Comparison of ENCODE assay signal across 21 cellular contexts in genomic region chr7:122166260-122166659, GRCh38.
"Had no signal": no experiment of that assay in that cellular context is flagged by ENCODE, and none has a peak within 500 bp of the region (broad histone marks: within the 10 kb centered on the region; RNA-seq: fewer than 3 reads in every experiment).

No MANE protein-coding gene starts in this region.

- H3K36me3 Mint-ChIP-seq: activated naive CD4-positive, alpha-beta T cell treated with anti-CD3 and anti-CD28 coated beads, Interleukin-2, amount 50 U/mL, for 24 hours; mesothelial cell of epicardium; naive thymus-derived CD8-positive, alpha-beta T cell; neural progenitor cell; WTC11 had no signal

- H3K36me3 ChIP-seq: esophagus squamous epithelium, gastroesophageal sphincter, neural progenitor cell, sigmoid colon, spleen, upper lobe of right lung had no signal

- H3K9ac ChIP-seq: neural progenitor cell had no signal

- H3K27ac Mint-ChIP-seq: activated naive CD4-positive, alpha-beta T cell treated with anti-CD3 and anti-CD28 coated beads, Interleukin-2, amount 50 U/mL, for 24 hours; mesothelial cell of epicardium; naive thymus-derived CD8-positive, alpha-beta T cell; neural progenitor cell; T-helper 1 cell treated with Interleukin-12 subunit alpha and Interleukin-12 subunit beta and Interleukin-4 antibody, amounts not matched to agents 30 μg/mL and 1 μg/mL, for 36 hours; WTC11 had no signal

- H3K4me2 ChIP-seq: neural progenitor cell had no signal

- H3K9me3 Mint-ChIP-seq: central memory CD8-positive, alpha-beta T cell; mesothelial cell of epicardium; neural progenitor cell; T-helper 1 cell treated with Interleukin-12 subunit alpha and Interleukin-12 subunit beta and Interleukin-4 antibody, amounts not matched to agents 30 μg/mL and 1 μg/mL, for 36 hours; WTC11 had no signal

- H3K9me3 ChIP-seq: esophagus squamous epithelium, gastroesophageal sphincter, sigmoid colon, spleen, upper lobe of right lung had no signal

- H3K27ac ChIP-seq: esophagus squamous epithelium, gastroesophageal sphincter, neural progenitor cell, sigmoid colon, spleen, upper lobe of right lung had no signal

- H3K27me3 ChIP-seq: esophagus squamous epithelium, gastroesophageal sphincter, neural progenitor cell, sigmoid colon, spleen, upper lobe of right lung had no signal

- H2AFZ ChIP-seq: neural progenitor cell had no signal

- ATAC-seq: gastroesophageal sphincter; naive thymus-derived CD8-positive, alpha-beta T cell; stimulated activated naive CD8-positive, alpha-beta T cell treated with anti-CD3 and anti-CD28 coated beads, Interleukin-15, Interleukin-2, amounts not matched to agents 100 U/mL and 50 U/mL, for 24 hours; upper lobe of right lung; WTC11 had no signal

- H3K27me3 Mint-ChIP-seq: activated naive CD4-positive, alpha-beta T cell treated with anti-CD3 and anti-CD28 coated beads, Interleukin-2, amount 50 U/mL, for 24 hours; central memory CD8-positive, alpha-beta T cell had no signal

- H3K4me3 ChIP-seq: esophagus squamous epithelium, gastroesophageal sphincter, lung, neural progenitor cell, sigmoid colon, spleen, upper lobe of right lung had no signal

- H3K4me1 ChIP-seq: esophagus squamous epithelium, gastroesophageal sphincter, neural progenitor cell, sigmoid colon, spleen, upper lobe of right lung had no signal

- H3K4me1 Mint-ChIP-seq: activated naive CD4-positive, alpha-beta T cell treated with anti-CD3 and anti-CD28 coated beads, Interleukin-2, amount 50 U/mL, for 24 hours; central memory CD8-positive, alpha-beta T cell; naive thymus-derived CD8-positive, alpha-beta T cell; neural progenitor cell had no signal

- DNase-seq: activated gamma-delta T cell treated with Interleukin-2 at 50 U/mL for 16 hours; activated T-cell treated with anti-CD3 and anti-CD28 coated beads, Interleukin-2, amount 50 U/mL, for 1 hour; effector memory CD4-positive, alpha-beta T cell; esophagus squamous epithelium; head of caudate nucleus; kidney; naive thymus-derived CD8-positive, alpha-beta T cell; sigmoid colon; spleen; stimulated activated CD4-positive, alpha-beta T cell treated with anti-CD3 and anti-CD28 coated beads, Interleukin-4, amount 100 ng/mL, for 24 hours; stimulated activated naive CD8-positive, alpha-beta T cell treated with anti-CD3 and anti-CD28 coated beads, Interleukin-15, Interleukin-2, amounts not matched to agents 100 U/mL and 50 U/mL, for 24 hours; T1000; upper lobe of right lung had no signal

- H3K4me3 Mint-ChIP-seq: activated naive CD4-positive, alpha-beta T cell treated with anti-CD3 and anti-CD28 coated beads, Interleukin-2, amount 50 U/mL, for 24 hours; central memory CD8-positive, alpha-beta T cell; mesothelial cell of epicardium; naive thymus-derived CD8-positive, alpha-beta T cell; neural progenitor cell; T-helper 1 cell treated with Interleukin-12 subunit alpha and Interleukin-12 subunit beta and Interleukin-4 antibody, amounts not matched to agents 30 μg/mL and 1 μg/mL, for 36 hours; WTC11 had no signal
